In the genomic region with DNA sequence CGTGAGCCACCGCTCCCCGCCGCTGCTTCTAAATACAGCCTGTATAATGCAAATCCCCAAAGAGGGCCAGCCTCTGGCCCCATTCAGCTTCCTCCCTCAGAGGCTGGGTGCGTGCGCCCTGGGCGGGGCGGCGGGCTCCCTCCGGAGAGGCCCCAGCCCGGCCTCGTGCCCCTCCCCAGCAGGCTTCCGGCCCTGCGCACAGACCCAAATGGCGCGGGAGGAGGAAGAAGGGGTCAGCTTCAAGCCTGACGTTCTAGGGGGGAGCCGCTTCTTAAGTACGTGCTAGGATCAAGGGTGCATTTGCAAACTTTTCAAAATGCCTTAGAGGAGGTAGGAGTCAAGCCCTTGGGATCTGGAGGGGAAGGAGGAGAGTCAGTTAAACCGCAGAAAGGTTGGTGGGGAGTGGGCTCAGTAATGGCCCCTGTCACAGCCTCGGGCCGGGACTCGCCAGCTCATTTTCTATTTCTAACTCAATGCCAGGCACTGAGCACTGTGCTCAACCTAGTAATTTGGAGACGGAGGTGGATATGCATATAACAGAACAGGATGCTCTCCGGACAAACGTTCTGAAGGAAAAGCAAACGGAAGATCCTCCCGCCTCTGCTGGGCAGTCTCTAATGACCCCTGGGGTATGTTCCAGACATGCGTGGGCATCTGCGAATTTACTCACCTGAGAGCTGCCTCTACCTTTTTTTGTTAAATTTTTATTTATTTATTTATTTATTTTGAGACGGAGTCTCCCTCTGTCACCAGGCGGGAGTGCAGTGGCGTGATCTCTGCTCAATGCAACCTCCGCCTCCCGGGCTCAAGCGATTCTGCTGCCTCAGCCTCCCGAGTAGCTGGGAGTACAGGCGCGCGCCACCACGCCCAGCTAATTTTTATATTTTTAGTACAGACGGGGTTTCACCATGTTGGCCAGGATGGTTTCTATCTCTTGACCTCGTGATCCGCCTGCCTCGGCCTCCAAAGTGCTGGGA, we compare ENCODE assay signal across 8 cellular contexts. TPM values are rescaled to one million over a fixed set of nuclear protein-coding genes. Genes with fewer than 3 reads are reported as not detected.
DNase-seq lines count a peak whose midpoint lies in the region; ATAC-seq and TF ChIP-seq lines count a peak whose summit lies in the region.

No MANE protein-coding gene starts in this region.

- H3K36me3 Mint-ChIP-seq in activated CD4-positive, alpha-beta memory T cell treated with anti-CD3 and anti-CD28 coated beads, Interleukin-2, amount 10 ng/mL, durations not matched to agents 7 days and 5 days (ENCODE audit: low read depth): no peaks in the 10 kb centered on the region

- no peaks in the 10 kb centered on the region for H3K9me3 ChIP-seq in lung (ENCODE audit: control insufficient read depth in 2 of 2, insufficient read depth in 1 of 2, low read length in 1 of 2)

- no peak overlapping the region for H3K27ac Mint-ChIP-seq in activated CD4-positive, alpha-beta memory T cell treated with anti-CD3 and anti-CD28 coated beads, Interleukin-2, amount 10 ng/mL, durations not matched to agents 7 days and 5 days

- TF ChIP-seq CTCF in lung (IDR thresholded peaks at IDR 0.05; ENCODE audit: control extremely low read depth, extremely low read depth): no peak

- H3K4me3 Mint-ChIP-seq in activated CD4-positive, alpha-beta memory T cell treated with anti-CD3 and anti-CD28 coated beads, Interleukin-2, amount 10 ng/mL, durations not matched to agents 7 days and 5 days: no peak overlapping the region

- POLR2A ChIA-PET in activated CD4-positive, alpha-beta memory T cell treated with anti-CD3 and anti-CD28 coated beads, Interleukin-2, amount 10 ng/mL, durations not matched to agents 7 days and 5 days (lab: Charles Lee): interaction anchor here (0.8 to 3.5 kb wide), 12 partner anchors 8 to 242 kb away, joined by 3 to 24 read pairs (median 6); a partner anchor contains a TSS

- H3K36me3 ChIP-seq in lung (ENCODE audit: control insufficient read depth in 2 of 2, insufficient read depth in 2 of 2, low read length in 2 of 2): no peaks in the 10 kb centered on the region

- ATAC-seq in GM21825 (IDR thresholded peaks at IDR 0.05; ENCODE audit: unreplicated experiment) (peak; percentile 90), lung (ENCODE audit: insufficient read depth, low FRiP score) (peak; percentile 88)

- peak; percentile 75 for DNase-seq in GDM1 (lab: John Stamatoyannopoulos, UW)
- peak; percentile 85 to 92 for DNase-seq in NOMO-1 (lab: John Stamatoyannopoulos, UW; ENCODE audit: unreplicated experiment in 2 of 2)
- DNase-seq in activated T-helper 1 cell treated with anti-CD3 and anti-CD28 coated beads, Interleukin-2, amount 50 U/mL, for 16 hours (ENCODE audit: low read depth in 1 of 2, low spot score in 1 of 2): peak; percentile 44 to 57
- peak; percentile 85 for DNase-seq in lung (ENCODE audit: low spot score)
- peak; percentile 30 for DNase-seq in stimulated activated CD8-positive, alpha-beta memory T cell treated with anti-CD3 and anti-CD28 coated beads, Interleukin-7, amount 100 ng/mL, for 24 hours (ENCODE audit: low read depth)
- no peak for DNase-seq in HuH-7 (ENCODE audit: low spot score)
- no peak for DNase-seq in activated CD4-positive, alpha-beta memory T cell treated with anti-CD3 and anti-CD28 coated beads, Interleukin-2, amount 10 ng/mL, durations not matched to agents 7 days and 5 days

- H3K4me1 Mint-ChIP-seq in activated CD4-positive, alpha-beta memory T cell treated with anti-CD3 and anti-CD28 coated beads, Interleukin-2, amount 10 ng/mL, durations not matched to agents 7 days and 5 days: peaks cover 17% of the 10 kb centered on the region

- peaks cover 2 to 21% of the 10 kb centered on the region in 2 donors for H3K4me1 ChIP-seq in lung (ENCODE audit: control insufficient read depth in 2 of 2, insufficient read depth in 2 of 2, low read length in 2 of 2)

- CTCF ChIA-PET in activated CD4-positive, alpha-beta memory T cell treated with anti-CD3 and anti-CD28 coated beads, Interleukin-2, amount 10 ng/mL, durations not matched to agents 7 days and 5 days (lab: Charles Lee): interaction anchor here (1.0 to 2.8 kb wide), 8 partner anchors 8 to 181 kb away, joined by 3 to 26 read pairs (median 5); a partner anchor contains a TSS

- H3K27me3 Mint-ChIP-seq in activated CD4-positive, alpha-beta memory T cell treated with anti-CD3 and anti-CD28 coated beads, Interleukin-2, amount 10 ng/mL, durations not matched to agents 7 days and 5 days: no peaks in the 10 kb centered on the region

- peak overlapping the region; percentile 74 to 76 for H3K27ac ChIP-seq in lung (ENCODE audit: low read depth in 1 of 2, low read length in 1 of 2)

- H3K4me3 ChIP-seq in lung: no peak overlapping the region

- H3K9me3 Mint-ChIP-seq in activated CD4-positive, alpha-beta memory T cell treated with anti-CD3 and anti-CD28 coated beads, Interleukin-2, amount 10 ng/mL, durations not matched to agents 7 days and 5 days: no peaks in the 10 kb centered on the region

- 59 to 79% methylated on average over 44 to 45 of the region's 45 CpGs for WGBS in lung, 2 donors

- H3K27me3 ChIP-seq in lung (ENCODE audit: control insufficient read depth, insufficient read depth): no peaks in the 10 kb centered on the region

RNA-seq across cellular contexts. Expression of a gene that starts 32.3 kb away (rescaled TPM):
- total RNA-seq in lung: 10 to 100 TPM in 1 of 2 donors, 1 to 10 TPM in 1; 5.8 to 14.0 TPM
- 10 to 100 TPM; 14.6 to 28.4 TPM for polyA plus RNA-seq in lung
- 10 to 100 TPM; 13.1 to 13.5 TPM for total RNA-seq in activated CD4-positive, alpha-beta memory T cell treated with anti-CD3 and anti-CD28 coated beads, Interleukin-2, amount 10 ng/mL, durations not matched to agents 7 days and 5 days

Comparison
In these comparisons a context has a peak if more than half of its experiments do, and no peak if none do; other contexts are left out.
1. DNase-seq: peak in GDM1 (single experiment), NOMO-1 (2 of 2), activated T-helper 1 cell treated with anti-CD3 and anti-CD28 coated beads, Interleukin-2, amount 50 U/mL, for 16 hours (2 of 2), lung (single experiment) and stimulated activated CD8-positive, alpha-beta memory T cell treated with anti-CD3 and anti-CD28 coated beads, Interleukin-7, amount 100 ng/mL, for 24 hours (single experiment); none in HuH-7 (single experiment) and activated CD4-positive, alpha-beta memory T cell treated with anti-CD3 and anti-CD28 coated beads, Interleukin-2, amount 10 ng/mL, durations not matched to agents 7 days and 5 days (single experiment).